Comparison of ENCODE assay signal across 11 cellular contexts in the genomic region with DNA sequence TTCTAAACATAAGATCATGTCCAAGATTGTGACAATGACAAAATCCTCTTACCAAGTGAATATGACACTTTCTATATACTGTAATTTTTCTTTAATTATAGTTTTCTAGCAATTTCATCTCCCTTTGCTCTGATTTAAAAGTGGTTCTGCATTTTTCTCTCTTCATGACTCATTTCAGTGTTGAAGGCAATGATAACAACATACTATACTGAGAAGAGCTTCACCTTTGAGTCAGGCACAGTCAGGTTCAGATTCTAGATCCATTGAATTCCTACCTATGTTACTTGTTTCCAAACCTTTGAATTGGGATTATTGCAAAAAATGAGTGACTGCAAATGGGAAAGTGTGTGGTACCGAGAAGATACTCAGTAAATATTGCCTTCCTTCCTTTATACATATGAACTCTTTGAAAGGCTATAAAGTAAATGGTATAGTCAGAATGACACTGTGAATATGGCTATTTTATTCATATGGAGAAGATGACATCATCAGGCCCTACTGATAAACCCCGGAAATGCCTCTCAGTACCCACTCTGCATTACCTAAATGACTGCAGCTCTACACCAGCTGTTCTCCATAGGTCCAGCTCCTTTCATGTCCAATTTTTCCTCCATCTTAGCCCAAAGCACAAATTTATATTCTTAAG.
DNase-seq lines count a peak whose midpoint lies in the region; ATAC-seq lines count a peak whose summit lies in the region.
"Had no signal": no experiment of that assay in that cellular context is flagged by ENCODE, and none has a peak within 500 bp of the region (broad histone marks: within the 10 kb centered on the region; RNA-seq: fewer than 3 reads in every experiment).

No MANE protein-coding gene starts in this region.

- H3K4me1 Mint-ChIP-seq in stimulated activated naive CD8-positive, alpha-beta T cell treated with anti-CD3 and anti-CD28 coated beads, Interleukin-15, amount 100 ng/mL, for 72 hours, result peaks cover 11% of the 10 kb centered on the region

- no peaks in the 10 kb centered on the region for H3K9me3 Mint-ChIP-seq in stimulated activated naive CD8-positive, alpha-beta T cell treated with anti-CD3 and anti-CD28 coated beads, Interleukin-15, amount 100 ng/mL, for 72 hours

- peak; percentile 11 for DNase-seq in stimulated activated CD4-positive, alpha-beta T cell treated with anti-CD3 and anti-CD28 coated beads, Interleukin-15, amount 100 ng/mL, for 24 hours
- DNase-seq in stimulated activated CD4-positive, alpha-beta T cell treated with anti-CD3 and anti-CD28 coated beads, Interleukin-4, amount 100 ng/mL, for 1 hour, result no peak
- DNase-seq in stimulated activated naive CD8-positive, alpha-beta T cell treated with anti-CD3 and anti-CD28 coated beads, Interleukin-15, amount 100 ng/mL, for 72 hours, result peak in 1 of 2 donors; percentile 45
- DNase-seq in substantia nigra (lab: John Stamatoyannopoulos, UW) (no peak), T-helper 9 cell (no peak), DMS153 treated with DMSO at 0.1 percent for 48 hours (lab: John Stamatoyannopoulos, UW; ENCODE audit: unreplicated experiment) (no peak)
- DNase-seq: activated CD8-positive, alpha-beta memory T cell treated with anti-CD3 and anti-CD28 coated beads, Interleukin-2, amount 50 U/mL, for 4 hours had no signal

- H3K27ac Mint-ChIP-seq in stimulated activated naive CD8-positive, alpha-beta T cell treated with anti-CD3 and anti-CD28 coated beads, Interleukin-15, amount 100 ng/mL, for 72 hours, result peak overlapping the region in 1 of 2 donors; percentile 46
- H3K27ac Mint-ChIP-seq: B cell had no signal

- no peak overlapping the region for H3K4me3 Mint-ChIP-seq in stimulated activated naive CD8-positive, alpha-beta T cell treated with anti-CD3 and anti-CD28 coated beads, Interleukin-15, amount 100 ng/mL, for 72 hours
- H3K4me3 Mint-ChIP-seq: B cell had no signal

- ATAC-seq in HG02623 (IDR thresholded peaks at IDR 0.05; ENCODE audit: unreplicated experiment), result peak; percentile 86
- peak; percentile 81 for ATAC-seq in HG03575 (IDR thresholded peaks at IDR 0.05; ENCODE audit: extremely low read depth, insufficient number of reproducible peaks, low FRiP score, unreplicated experiment)
- peak; percentile 98 for ATAC-seq in stimulated activated naive CD8-positive, alpha-beta T cell treated with anti-CD3 and anti-CD28 coated beads, Interleukin-15, amount 100 ng/mL, for 72 hours

- H3K27ac ChIP-seq in substantia nigra (ENCODE audit: low read depth, low read length, poor library complexity, severe bottlenecking), result no peak overlapping the region
- H3K27ac ChIP-seq: parathyroid adenoma had no signal

- H3K27me3 Mint-ChIP-seq in stimulated activated naive CD8-positive, alpha-beta T cell treated with anti-CD3 and anti-CD28 coated beads, Interleukin-15, amount 100 ng/mL, for 72 hours, result no peaks in the 10 kb centered on the region
- H3K27me3 Mint-ChIP-seq: B cell had no signal
